ENCODE assay signal across 1 cellular context in the genomic region with DNA sequence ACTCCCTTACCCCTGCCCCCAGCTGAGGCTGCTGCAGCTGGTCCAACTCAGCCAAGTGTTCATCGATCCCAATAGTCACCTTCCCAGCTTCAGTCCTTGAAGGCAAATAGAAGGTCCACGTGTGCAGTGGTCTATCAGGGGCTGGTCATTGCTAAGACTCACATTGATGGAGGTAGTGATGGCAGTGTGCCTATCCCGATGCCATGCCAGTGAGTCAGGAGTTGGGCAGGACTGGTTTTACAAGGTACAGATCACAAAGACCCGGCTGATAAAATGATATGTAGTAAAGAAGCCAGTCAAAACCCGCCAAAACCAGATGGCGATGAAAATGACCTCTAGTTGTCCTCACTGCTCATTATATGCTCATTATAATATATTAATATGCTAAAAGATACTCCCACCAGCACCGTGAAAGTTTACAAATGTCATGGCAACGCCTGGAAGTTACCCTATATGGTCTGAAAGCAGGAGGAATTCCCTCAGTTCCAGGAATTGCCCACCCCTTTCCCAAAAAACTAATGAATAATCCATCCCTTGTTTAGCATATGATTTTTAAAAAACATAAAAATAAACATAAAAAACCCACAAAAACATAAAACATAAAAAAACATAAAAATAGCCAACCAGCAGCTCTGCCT.
TF ChIP-seq lines count a peak whose summit lies in the region.

No MANE protein-coding gene starts in this region.

TF ChIP-seq in K562, 482 proteins besides CTCF, POLR2A, EP300 and RAD21:
- TF ChIP-seq SRF (CRISPR knock-in tag; IDR thresholded peaks at IDR 0.05) (peak in 1 of 2 experiments; percentile 85; a peak in 1 of 4 replicates), RFX1 (IDR thresholded peaks at IDR 0.05) (peak; percentile 61), ZNF77 (CRISPR knock-in tag; IDR thresholded peaks at IDR 0.05) (no peak)
